Comparison of ENCODE assay signal across 1 cellular context in the genomic region with DNA sequence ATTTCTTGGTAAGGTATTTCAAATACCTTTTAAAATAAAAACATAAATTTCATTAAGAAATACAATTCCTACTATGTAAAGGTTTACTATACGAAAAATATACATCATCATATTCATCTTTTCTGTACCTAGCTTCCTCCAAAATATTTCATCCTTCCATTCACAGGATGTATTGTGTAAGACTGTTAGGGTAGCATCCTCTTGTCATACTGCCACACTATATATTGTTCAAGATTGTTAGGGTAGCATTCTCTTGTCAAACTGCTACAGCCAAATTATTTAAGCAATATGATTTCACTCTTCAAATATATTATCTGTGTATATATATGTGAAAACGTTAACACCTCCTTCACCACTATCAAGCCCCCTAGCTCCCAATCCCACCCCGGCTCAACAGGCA.
TF ChIP-seq lines count a peak whose summit lies in the region.

No MANE protein-coding gene starts in this region.

TF ChIP-seq in endothelial cell of umbilical vein, 7 proteins besides CTCF, POLR2A, EP300 and RAD21:
- TF ChIP-seq, protein P1, sequence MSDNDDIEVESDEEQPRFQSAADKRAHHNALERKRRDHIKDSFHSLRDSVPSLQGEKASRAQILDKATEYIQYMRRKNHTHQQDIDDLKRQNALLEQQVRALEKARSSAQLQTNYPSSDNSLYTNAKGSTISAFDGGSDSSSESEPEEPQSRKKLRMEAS (IDR thresholded peaks at IDR 0.05; ENCODE audit: insufficient read depth, insufficient read length), result no peak
- no peak for TF ChIP-seq GATA2 (IDR thresholded peaks at IDR 0.05; ENCODE audit: insufficient read depth, insufficient read length, low read depth, low read length)
- no peak for TF ChIP-seq POLR2AphosphoS5 (IDR thresholded peaks at IDR 0.05; ENCODE audit: insufficient read depth, low read depth, low read length)
- TF ChIP-seq MYC (IDR thresholded peaks at IDR 0.05; ENCODE audit: low read depth, low read length), result no peak
- no peak for TF ChIP-seq JUN (IDR thresholded peaks at IDR 0.05; ENCODE audit: borderline replicate concordance, insufficient read depth, insufficient read length, low read depth)
- no peak for TF ChIP-seq EZH2 (IDR thresholded peaks at IDR 0.05; ENCODE audit: borderline replicate concordance, low read depth, low read length, severe bottlenecking)
- no peak for TF ChIP-seq FOS (IDR thresholded peaks at IDR 0.05; ENCODE audit: borderline replicate concordance, insufficient read depth, low read length)
